ENCODE assay signal across 17 cellular contexts in genomic region chr4:19187104-19187503, GRCh38.
DNase-seq lines count a peak whose midpoint lies in the region; ATAC-seq and TF ChIP-seq lines count a peak whose summit lies in the region.
"Had no signal": no experiment of that assay in that cellular context is flagged by ENCODE, and none has a peak within 500 bp of the region (broad histone marks: within the 10 kb centered on the region; RNA-seq: fewer than 3 reads in every experiment).

No MANE protein-coding gene starts in this region.

- ATAC-seq in gastrocnemius medialis (no peak), left lobe of liver (no peak), GM21447 (IDR thresholded peaks at IDR 0.05; ENCODE audit: unreplicated experiment) (no peak)
- ATAC-seq: K562 had no signal

- peak overlapping the region; percentile 51 for H3K27ac Mint-ChIP-seq in Caco-2 (ENCODE audit: unreplicated experiment)
- peak overlapping the region; percentile 73 for H3K27ac Mint-ChIP-seq in mesothelial cell of epicardium
- H3K27ac Mint-ChIP-seq: CD4-positive, alpha-beta T cell had no signal

- TF ChIP-seq CTCF in Caco-2 (IDR thresholded peaks at IDR 0.05; ENCODE audit: insufficient read depth in 1 of 2, low read depth in 1 of 2, low read length in 1 of 2, severe bottlenecking in 1 of 2, unreplicated experiment in 1 of 2): no peak
- TF ChIP-seq CTCF in fibroblast of the aortic adventitia (IDR thresholded peaks at IDR 0.05; ENCODE audit: insufficient read depth, low read length): no peak
- TF ChIP-seq CTCF in mesothelial cell of epicardium (IDR thresholded peaks at IDR 0.05; ENCODE audit: unreplicated experiment): no peak
- no peak for TF ChIP-seq CTCF in gastrocnemius medialis (IDR thresholded peaks at IDR 0.05 in 4 of 5, conservative IDR thresholded peaks at IDR 0.05 in 1 of 5)

- peaks cover 25% of the 10 kb centered on the region for H3K4me1 Mint-ChIP-seq in Caco-2 (ENCODE audit: low read depth, unreplicated experiment)
- H3K4me1 Mint-ChIP-seq in mesothelial cell of epicardium: peaks cover 40% of the 10 kb centered on the region

- no peak for TF ChIP-seq POLR2A in gastrocnemius medialis (IDR thresholded peaks at IDR 0.05)

- no peak overlapping the region for H3K27ac ChIP-seq in gastrocnemius medialis
- H3K27ac ChIP-seq: Peyer's patch had no signal

- intact Hi-C loops in Caco-2 (cut with micrococcal nuclease; ENCODE audit: unreplicated experiment): no loop called here
- intact Hi-C loops in gastrocnemius medialis (cut with DNase I; ENCODE audit: low total_unique reads): no loop called here

- in situ Hi-C loops in gastrocnemius medialis (cut with MboI; ENCODE audit: low sequenced_read_pairs in 4 of 4): no loop called here

- CTCF ChIA-PET in Caco-2 (lab: Charles Lee): no interaction called here

- no TSS peak for BruUV-seq in Caco-2 (replicated peaks; lab: Mats Ljungman, UMichigan)

- H3K4me3 Mint-ChIP-seq in Caco-2 (ENCODE audit: unreplicated experiment) (no peak overlapping the region), mesothelial cell of epicardium (no peak overlapping the region)
- H3K4me3 Mint-ChIP-seq: CD4-positive, alpha-beta T cell had no signal

- H3K9me3 Mint-ChIP-seq in Caco-2 (ENCODE audit: unreplicated experiment) (no peaks in the 10 kb centered on the region), mesothelial cell of epicardium (peaks cover under 1% of the 10 kb centered on the region)

- DNase-seq in Caco-2 (no peak), astrocyte of the hippocampus (ENCODE audit: low read depth, low spot score) (peak; percentile 33), fibroblast of the aortic adventitia (ENCODE audit: low read depth) (peak; percentile 49), mesothelial cell of epicardium (ENCODE audit: low spot score in 2 of 2, unreplicated experiment in 2 of 2) (no peak), gastrocnemius medialis (no peak), left lobe of liver (ENCODE audit: low spot score) (no peak), COLO668 (lab: John Stamatoyannopoulos, UW; ENCODE audit: unreplicated experiment) (no peak)
- DNase-seq: AML-193; CD4-positive, alpha-beta T cell; DND-41; NCI-H1092; NCI-H1694; NCI-H510A treated with DMSO at 0.1 percent for 48 hours; Peyer's patch; SHP77 treated with DMSO at 0.1 percent for 48 hours had no signal

- H3K27me3 Mint-ChIP-seq in Caco-2 (ENCODE audit: insufficient read depth, unreplicated experiment) (no peaks in the 10 kb centered on the region), mesothelial cell of epicardium (ENCODE audit: low read depth) (no peaks in the 10 kb centered on the region)
- H3K27me3 Mint-ChIP-seq: CD4-positive, alpha-beta T cell had no signal

- H3K27me3 ChIP-seq in Caco-2 (replicated peaks; ENCODE audit: control insufficient read depth, insufficient read depth, low read length) (no peaks in the 10 kb centered on the region), gastrocnemius medialis (no peaks in the 10 kb centered on the region)
- H3K27me3 ChIP-seq: Peyer's patch had no signal

- POLR2A ChIA-PET in Caco-2 (lab: Charles Lee): no interaction called here

- H3K4me1 ChIP-seq in Caco-2 (peaks cover 29% of the 10 kb centered on the region), gastrocnemius medialis (no peaks in the 10 kb centered on the region)
- H3K4me1 ChIP-seq: Peyer's patch had no signal

- H3K36me3 Mint-ChIP-seq in Caco-2 (ENCODE audit: insufficient read depth, unreplicated experiment) (no peaks in the 10 kb centered on the region), mesothelial cell of epicardium (no peaks in the 10 kb centered on the region)

- H3K9me3 ChIP-seq in Caco-2: no peaks in the 10 kb centered on the region
- H3K9me3 ChIP-seq in gastrocnemius medialis: no peaks in the 10 kb centered on the region
- H3K9me3 ChIP-seq: Peyer's patch had no signal

- H3K36me3 ChIP-seq in Caco-2 (ENCODE audit: control insufficient read depth, insufficient read depth, low read length) (no peaks in the 10 kb centered on the region), gastrocnemius medialis (no peaks in the 10 kb centered on the region)
- H3K36me3 ChIP-seq: Peyer's patch had no signal

- H3K4me3 ChIP-seq in Caco-2 (ENCODE audit: low read depth, low read length) (no peak overlapping the region), fibroblast of the aortic adventitia (ENCODE audit: low read depth, low read length) (no peak overlapping the region), gastrocnemius medialis (no peak overlapping the region)
- H3K4me3 ChIP-seq: K562, Peyer's patch had no signal

Comparison
In these comparisons a context has a peak if more than half of its experiments do, and no peak if none do; other contexts are left out.
1. DNase-seq: peak in astrocyte of the hippocampus (single experiment) and fibroblast of the aortic adventitia (single experiment); none in Caco-2 (0 of 2), mesothelial cell of epicardium (0 of 2), gastrocnemius medialis (0 of 2), left lobe of liver (single experiment) and COLO668 (single experiment).